Comparison of ENCODE assay signal across 1 cellular context in the genomic region with DNA sequence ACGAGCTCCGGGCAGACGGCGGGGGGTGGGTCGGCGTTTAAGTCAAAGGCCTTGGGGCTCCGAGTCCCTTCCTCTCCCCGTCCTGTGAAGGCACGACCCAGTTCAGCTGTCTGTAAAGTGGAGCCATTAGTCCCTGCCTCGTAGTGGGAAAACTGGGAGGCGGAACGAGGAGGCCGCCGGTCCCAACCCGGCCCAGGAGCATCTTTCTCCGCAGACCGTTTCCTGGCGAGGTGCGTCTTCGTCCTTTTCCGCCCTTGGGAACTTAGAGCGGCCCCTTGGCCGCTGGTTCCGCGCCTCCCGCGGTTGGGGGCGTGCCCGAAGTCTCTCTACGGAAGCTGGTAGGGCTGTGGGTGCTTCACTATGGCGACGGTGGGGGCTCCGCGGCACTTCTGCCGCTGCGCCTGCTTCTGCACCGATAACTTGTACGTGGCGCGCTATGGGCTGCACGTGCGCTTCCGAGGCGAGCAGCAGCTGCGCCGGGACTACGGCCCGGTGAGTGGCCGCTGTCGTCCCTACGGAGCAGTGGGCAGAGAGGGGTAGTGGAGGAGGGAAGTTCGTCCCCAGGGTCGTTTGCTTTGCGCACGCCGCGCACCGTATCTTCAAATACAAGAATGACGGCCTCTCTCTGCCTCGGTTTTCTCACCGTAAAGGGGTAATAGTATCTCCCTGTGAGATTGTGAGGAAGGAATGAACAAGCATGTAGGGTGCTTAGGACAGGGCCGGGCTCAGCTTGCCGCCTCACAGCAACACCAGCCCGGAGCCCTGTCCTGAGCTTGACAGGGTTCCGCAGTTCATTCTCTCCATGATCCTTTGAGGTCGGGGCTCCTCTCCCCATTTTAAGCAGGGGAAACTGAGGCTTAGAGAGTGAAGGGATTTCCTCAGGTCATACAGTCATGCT.
TF ChIP-seq lines count a peak whose summit lies in the region.

A gene (plus strand): TSS at position 353 of the 898 bp plus-strand sequence. CDS start 8 bp downstream, at position 361.

TF ChIP-seq in K562, 482 proteins besides CTCF, POLR2A, EP300 and RAD21 (continued from another document and continues in another):
- TF ChIP-seq, protein P1, sequence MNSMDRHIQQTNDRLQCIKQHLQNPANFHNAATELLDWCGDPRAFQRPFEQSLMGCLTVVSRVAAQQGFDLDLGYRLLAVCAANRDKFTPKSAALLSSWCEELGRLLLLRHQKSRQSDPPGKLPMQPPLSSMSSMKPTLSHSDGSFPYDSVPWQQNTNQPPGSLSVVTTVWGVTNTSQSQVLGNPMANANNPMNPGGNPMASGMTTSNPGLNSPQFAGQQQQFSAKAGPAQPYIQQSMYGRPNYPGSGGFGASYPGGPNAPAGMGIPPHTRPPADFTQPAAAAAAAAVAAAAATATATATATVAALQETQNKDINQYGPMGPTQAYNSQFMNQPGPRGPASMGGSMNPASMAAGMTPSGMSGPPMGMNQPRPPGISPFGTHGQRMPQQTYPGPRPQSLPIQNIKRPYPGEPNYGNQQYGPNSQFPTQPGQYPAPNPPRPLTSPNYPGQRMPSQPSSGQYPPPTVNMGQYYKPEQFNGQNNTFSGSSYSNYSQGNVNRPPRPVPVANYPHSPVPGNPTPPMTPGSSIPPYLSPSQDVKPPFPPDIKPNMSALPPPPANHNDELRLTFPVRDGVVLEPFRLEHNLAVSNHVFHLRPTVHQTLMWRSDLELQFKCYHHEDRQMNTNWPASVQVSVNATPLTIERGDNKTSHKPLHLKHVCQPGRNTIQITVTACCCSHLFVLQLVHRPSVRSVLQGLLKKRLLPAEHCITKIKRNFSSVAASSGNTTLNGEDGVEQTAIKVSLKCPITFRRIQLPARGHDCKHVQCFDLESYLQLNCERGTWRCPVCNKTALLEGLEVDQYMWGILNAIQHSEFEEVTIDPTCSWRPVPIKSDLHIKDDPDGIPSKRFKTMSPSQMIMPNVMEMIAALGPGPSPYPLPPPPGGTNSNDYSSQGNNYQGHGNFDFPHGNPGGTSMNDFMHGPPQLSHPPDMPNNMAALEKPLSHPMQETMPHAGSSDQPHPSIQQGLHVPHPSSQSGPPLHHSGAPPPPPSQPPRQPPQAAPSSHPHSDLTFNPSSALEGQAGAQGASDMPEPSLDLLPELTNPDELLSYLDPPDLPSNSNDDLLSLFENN (IDR thresholded peaks at IDR 0.05; ENCODE audit: low read depth in 2 of 2, low read length in 2 of 2) = peak in 1 of 2 experiments; percentile 13; a peak in 1 of 4 replicates
- TF ChIP-seq FOXK2 (conservative IDR thresholded peaks at IDR 0.05 in 1 of 2, IDR thresholded peaks at IDR 0.05 in 1 of 2; ENCODE audit: low read depth in 2 of 2) = peak in 1 of 2 experiments; percentile 30; a peak in 1 of 4 replicates
- TF ChIP-seq, protein P2, sequence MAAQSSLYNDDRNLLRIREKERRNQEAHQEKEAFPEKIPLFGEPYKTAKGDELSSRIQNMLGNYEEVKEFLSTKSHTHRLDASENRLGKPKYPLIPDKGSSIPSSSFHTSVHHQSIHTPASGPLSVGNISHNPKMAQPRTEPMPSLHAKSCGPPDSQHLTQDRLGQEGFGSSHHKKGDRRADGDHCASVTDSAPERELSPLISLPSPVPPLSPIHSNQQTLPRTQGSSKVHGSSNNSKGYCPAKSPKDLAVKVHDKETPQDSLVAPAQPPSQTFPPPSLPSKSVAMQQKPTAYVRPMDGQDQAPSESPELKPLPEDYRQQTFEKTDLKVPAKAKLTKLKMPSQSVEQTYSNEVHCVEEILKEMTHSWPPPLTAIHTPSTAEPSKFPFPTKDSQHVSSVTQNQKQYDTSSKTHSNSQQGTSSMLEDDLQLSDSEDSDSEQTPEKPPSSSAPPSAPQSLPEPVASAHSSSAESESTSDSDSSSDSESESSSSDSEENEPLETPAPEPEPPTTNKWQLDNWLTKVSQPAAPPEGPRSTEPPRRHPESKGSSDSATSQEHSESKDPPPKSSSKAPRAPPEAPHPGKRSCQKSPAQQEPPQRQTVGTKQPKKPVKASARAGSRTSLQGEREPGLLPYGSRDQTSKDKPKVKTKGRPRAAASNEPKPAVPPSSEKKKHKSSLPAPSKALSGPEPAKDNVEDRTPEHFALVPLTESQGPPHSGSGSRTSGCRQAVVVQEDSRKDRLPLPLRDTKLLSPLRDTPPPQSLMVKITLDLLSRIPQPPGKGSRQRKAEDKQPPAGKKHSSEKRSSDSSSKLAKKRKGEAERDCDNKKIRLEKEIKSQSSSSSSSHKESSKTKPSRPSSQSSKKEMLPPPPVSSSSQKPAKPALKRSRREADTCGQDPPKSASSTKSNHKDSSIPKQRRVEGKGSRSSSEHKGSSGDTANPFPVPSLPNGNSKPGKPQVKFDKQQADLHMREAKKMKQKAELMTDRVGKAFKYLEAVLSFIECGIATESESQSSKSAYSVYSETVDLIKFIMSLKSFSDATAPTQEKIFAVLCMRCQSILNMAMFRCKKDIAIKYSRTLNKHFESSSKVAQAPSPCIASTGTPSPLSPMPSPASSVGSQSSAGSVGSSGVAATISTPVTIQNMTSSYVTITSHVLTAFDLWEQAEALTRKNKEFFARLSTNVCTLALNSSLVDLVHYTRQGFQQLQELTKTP (IDR thresholded peaks at IDR 0.05; ENCODE audit: low read depth in 1 of 2, partially characterized antibody in 2 of 2) = peak in 1 of 2 experiments; percentile 1
- TF ChIP-seq NFE2 (IDR thresholded peaks at IDR 0.05; ENCODE audit: low read depth) = no peak
- peak in 1 of 2 experiments; percentile 33; a peak in 1 of 4 replicates for TF ChIP-seq RCOR1 (IDR thresholded peaks at IDR 0.05; ENCODE audit: borderline replicate concordance in 1 of 2, low read depth in 2 of 2, low read length in 2 of 2)
- peak; percentile 78 for TF ChIP-seq CCNT2 (IDR thresholded peaks at IDR 0.05; ENCODE audit: borderline replicate concordance, extremely low read depth, insufficient read length, low read depth, low read length)
- peak; percentile 67 for TF ChIP-seq HCFC1 (IDR thresholded peaks at IDR 0.05; ENCODE audit: low read depth, low read length)
- TF ChIP-seq, protein P3, sequence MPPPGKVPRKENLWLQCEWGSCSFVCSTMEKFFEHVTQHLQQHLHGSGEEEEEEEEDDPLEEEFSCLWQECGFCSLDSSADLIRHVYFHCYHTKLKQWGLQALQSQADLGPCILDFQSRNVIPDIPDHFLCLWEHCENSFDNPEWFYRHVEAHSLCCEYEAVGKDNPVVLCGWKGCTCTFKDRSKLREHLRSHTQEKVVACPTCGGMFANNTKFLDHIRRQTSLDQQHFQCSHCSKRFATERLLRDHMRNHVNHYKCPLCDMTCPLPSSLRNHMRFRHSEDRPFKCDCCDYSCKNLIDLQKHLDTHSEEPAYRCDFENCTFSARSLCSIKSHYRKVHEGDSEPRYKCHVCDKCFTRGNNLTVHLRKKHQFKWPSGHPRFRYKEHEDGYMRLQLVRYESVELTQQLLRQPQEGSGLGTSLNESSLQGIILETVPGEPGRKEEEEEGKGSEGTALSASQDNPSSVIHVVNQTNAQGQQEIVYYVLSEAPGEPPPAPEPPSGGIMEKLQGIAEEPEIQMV (tag; conservative IDR thresholded peaks at IDR 0.05; ENCODE audit: low read depth) = no peak
- TF ChIP-seq FOXP1 (CRISPR knock-in tag; IDR thresholded peaks at IDR 0.05) = peak; percentile 86
- TF ChIP-seq DMBX1 (CRISPR knock-in tag; IDR thresholded peaks at IDR 0.05; ENCODE audit: borderline replicate concordance) = 0 out of 2 replicates have a peak, but pooled peaks have one; percentile 16
- peak in 1 of 2 experiments; percentile 62; a peak in 1 of 4 replicates for TF ChIP-seq KDM4B (IDR thresholded peaks at IDR 0.05; ENCODE audit: borderline replicate concordance in 2 of 2, low read depth in 1 of 2)
- TF ChIP-seq, protein P4, sequence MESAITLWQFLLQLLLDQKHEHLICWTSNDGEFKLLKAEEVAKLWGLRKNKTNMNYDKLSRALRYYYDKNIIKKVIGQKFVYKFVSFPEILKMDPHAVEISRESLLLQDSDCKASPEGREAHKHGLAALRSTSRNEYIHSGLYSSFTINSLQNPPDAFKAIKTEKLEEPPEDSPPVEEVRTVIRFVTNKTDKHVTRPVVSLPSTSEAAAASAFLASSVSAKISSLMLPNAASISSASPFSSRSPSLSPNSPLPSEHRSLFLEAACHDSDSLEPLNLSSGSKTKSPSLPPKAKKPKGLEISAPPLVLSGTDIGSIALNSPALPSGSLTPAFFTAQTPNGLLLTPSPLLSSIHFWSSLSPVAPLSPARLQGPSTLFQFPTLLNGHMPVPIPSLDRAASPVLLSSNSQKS (CRISPR knock-in tag; IDR thresholded peaks at IDR 0.05) = no peak
- TF ChIP-seq, protein P5, sequence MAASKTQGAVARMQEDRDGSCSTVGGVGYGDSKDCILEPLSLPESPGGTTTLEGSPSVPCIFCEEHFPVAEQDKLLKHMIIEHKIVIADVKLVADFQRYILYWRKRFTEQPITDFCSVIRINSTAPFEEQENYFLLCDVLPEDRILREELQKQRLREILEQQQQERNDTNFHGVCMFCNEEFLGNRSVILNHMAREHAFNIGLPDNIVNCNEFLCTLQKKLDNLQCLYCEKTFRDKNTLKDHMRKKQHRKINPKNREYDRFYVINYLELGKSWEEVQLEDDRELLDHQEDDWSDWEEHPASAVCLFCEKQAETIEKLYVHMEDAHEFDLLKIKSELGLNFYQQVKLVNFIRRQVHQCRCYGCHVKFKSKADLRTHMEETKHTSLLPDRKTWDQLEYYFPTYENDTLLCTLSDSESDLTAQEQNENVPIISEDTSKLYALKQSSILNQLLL (CRISPR knock-in tag; IDR thresholded peaks at IDR 0.05; ENCODE audit: borderline replicate concordance) = no peak
- peak; percentile 56; the same call in 1 of the 2 replicates for TF ChIP-seq CREM (IDR thresholded peaks at IDR 0.05; ENCODE audit: low read depth)
- TF ChIP-seq SIN3A (IDR thresholded peaks at IDR 0.05; ENCODE audit: borderline replicate concordance in 2 of 2, control insufficient read depth in 1 of 2, low read depth in 2 of 2, low read length in 2 of 2) = peak; percentile 91 to 94; a peak in 3 of 4 replicates
- TF ChIP-seq, protein P6, sequence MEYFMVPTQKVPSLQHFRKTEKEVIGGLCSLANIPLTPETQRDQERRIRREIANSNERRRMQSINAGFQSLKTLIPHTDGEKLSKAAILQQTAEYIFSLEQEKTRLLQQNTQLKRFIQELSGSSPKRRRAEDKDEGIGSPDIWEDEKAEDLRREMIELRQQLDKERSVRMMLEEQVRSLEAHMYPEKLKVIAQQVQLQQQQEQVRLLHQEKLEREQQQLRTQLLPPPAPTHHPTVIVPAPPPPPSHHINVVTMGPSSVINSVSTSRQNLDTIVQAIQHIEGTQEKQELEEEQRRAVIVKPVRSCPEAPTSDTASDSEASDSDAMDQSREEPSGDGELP (CRISPR knock-in tag; IDR thresholded peaks at IDR 0.05; ENCODE audit: borderline replicate concordance) = peak; percentile 62; the same call in 1 of the 2 replicates
- TF ChIP-seq, protein P7, sequence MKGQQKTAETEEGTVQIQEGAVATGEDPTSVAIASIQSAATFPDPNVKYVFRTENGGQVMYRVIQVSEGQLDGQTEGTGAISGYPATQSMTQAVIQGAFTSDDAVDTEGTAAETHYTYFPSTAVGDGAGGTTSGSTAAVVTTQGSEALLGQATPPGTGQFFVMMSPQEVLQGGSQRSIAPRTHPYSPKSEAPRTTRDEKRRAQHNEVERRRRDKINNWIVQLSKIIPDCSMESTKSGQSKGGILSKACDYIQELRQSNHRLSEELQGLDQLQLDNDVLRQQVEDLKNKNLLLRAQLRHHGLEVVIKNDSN (CRISPR knock-in tag; IDR thresholded peaks at IDR 0.05) = peak; percentile 73
- no peak for TF ChIP-seq TCF7 (IDR thresholded peaks at IDR 0.05; ENCODE audit: borderline replicate concordance)
- TF ChIP-seq, protein P8, sequence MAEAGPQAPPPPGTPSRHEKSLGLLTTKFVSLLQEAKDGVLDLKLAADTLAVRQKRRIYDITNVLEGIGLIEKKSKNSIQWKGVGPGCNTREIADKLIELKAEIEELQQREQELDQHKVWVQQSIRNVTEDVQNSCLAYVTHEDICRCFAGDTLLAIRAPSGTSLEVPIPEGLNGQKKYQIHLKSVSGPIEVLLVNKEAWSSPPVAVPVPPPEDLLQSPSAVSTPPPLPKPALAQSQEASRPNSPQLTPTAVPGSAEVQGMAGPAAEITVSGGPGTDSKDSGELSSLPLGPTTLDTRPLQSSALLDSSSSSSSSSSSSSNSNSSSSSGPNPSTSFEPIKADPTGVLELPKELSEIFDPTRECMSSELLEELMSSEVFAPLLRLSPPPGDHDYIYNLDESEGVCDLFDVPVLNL (CRISPR knock-in tag; IDR thresholded peaks at IDR 0.05; ENCODE audit: low read depth) = 0 out of 2 replicates have a peak, but pooled peaks have one; percentile 45
- peak; percentile 85 to 87 for TF ChIP-seq MAZ (CRISPR knock-in tag; conservative IDR thresholded peaks at IDR 0.05 in 1 of 2, IDR thresholded peaks at IDR 0.05 in 1 of 2)
- TF ChIP-seq NFRKB (IDR thresholded peaks at IDR 0.05; ENCODE audit: low read depth) = peak; percentile 85
- TF ChIP-seq RAD51 (IDR thresholded peaks at IDR 0.05; ENCODE audit: borderline replicate concordance, low read depth) = peak; percentile 10; the same call in 1 of the 2 replicates
- TF ChIP-seq YY1 (IDR thresholded peaks at IDR 0.05; ENCODE audit: borderline replicate concordance in 1 of 3, control insufficient read depth in 1 of 3, extremely low read depth in 1 of 3, insufficient read depth in 3 of 3, insufficient read length in 1 of 3, insufficient replicate concordance in 2 of 3, low read depth in 1 of 3, low read length in 2 of 3) = peak; percentile 48 to 92 (median 83)
- TF ChIP-seq ELF2 (CRISPR knock-in tag; IDR thresholded peaks at IDR 0.05) = peak; percentile 82; the same call in 1 of the 2 replicates
- TF ChIP-seq, protein P9, sequence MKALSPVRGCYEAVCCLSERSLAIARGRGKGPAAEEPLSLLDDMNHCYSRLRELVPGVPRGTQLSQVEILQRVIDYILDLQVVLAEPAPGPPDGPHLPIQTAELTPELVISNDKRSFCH (CRISPR knock-in tag; IDR thresholded peaks at IDR 0.05) = no peak
- TF ChIP-seq, protein P9 (tag; IDR thresholded peaks at IDR 0.05) = no peak
- peak; percentile 87 for TF ChIP-seq L3MBTL2 (IDR thresholded peaks at IDR 0.05)
- TF ChIP-seq TAF7 (tag; IDR thresholded peaks at IDR 0.05) = peak; percentile 55; the same call in 1 of the 2 replicates
- TF ChIP-seq MXI1 (IDR thresholded peaks at IDR 0.05; ENCODE audit: low read depth, low read length) = peak; percentile 78
- TF ChIP-seq POLR2AphosphoS5 (IDR thresholded peaks at IDR 0.05; ENCODE audit: control insufficient read depth, insufficient read depth, low read depth, low read length) = peak; percentile 79
- TF ChIP-seq, protein P10, sequence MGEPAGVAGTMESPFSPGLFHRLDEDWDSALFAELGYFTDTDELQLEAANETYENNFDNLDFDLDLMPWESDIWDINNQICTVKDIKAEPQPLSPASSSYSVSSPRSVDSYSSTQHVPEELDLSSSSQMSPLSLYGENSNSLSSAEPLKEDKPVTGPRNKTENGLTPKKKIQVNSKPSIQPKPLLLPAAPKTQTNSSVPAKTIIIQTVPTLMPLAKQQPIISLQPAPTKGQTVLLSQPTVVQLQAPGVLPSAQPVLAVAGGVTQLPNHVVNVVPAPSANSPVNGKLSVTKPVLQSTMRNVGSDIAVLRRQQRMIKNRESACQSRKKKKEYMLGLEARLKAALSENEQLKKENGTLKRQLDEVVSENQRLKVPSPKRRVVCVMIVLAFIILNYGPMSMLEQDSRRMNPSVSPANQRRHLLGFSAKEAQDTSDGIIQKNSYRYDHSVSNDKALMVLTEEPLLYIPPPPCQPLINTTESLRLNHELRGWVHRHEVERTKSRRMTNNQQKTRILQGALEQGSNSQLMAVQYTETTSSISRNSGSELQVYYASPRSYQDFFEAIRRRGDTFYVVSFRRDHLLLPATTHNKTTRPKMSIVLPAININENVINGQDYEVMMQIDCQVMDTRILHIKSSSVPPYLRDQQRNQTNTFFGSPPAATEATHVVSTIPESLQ (CRISPR knock-in tag; IDR thresholded peaks at IDR 0.05) = no peak
- peak; percentile 48 for TF ChIP-seq PHF20 (IDR thresholded peaks at IDR 0.05; ENCODE audit: partially characterized antibody)
- 0 out of 2 replicates have a peak, but pooled peaks have one; percentile 13 for TF ChIP-seq GATAD2B (IDR thresholded peaks at IDR 0.05; ENCODE audit: borderline replicate concordance)
- peak; percentile 88 for TF ChIP-seq HNRNPLL (IDR thresholded peaks at IDR 0.05; ENCODE audit: low read depth, low read length, poor library complexity, severe bottlenecking)
- peak; percentile 97 for TF ChIP-seq MTA3 (IDR thresholded peaks at IDR 0.05; ENCODE audit: borderline replicate concordance)
